10 cellular contexts compared by ENCODE assay signal in genomic region chr2:144501118-144501517, GRCh38. TPM values are rescaled to one million over a fixed set of nuclear protein-coding genes. Genes with fewer than 3 reads are reported as not detected.
DNase-seq lines count a peak whose midpoint lies in the region; ATAC-seq and TF ChIP-seq lines count a peak whose summit lies in the region.
"Had no signal": no experiment of that assay in that cellular context is flagged by ENCODE, and none has a peak within 500 bp of the region (broad histone marks: within the 10 kb centered on the region; RNA-seq: fewer than 3 reads in every experiment).

No MANE protein-coding gene starts in this region.

- in situ Hi-C loops in IMR-90 (cut with MboI; ENCODE audit: low sequenced_read_pairs) = loop anchor here (25.0 kb wide), 2 partner anchors 989 to 1811 kb away; no protein-coding TSS in a partner anchor
- in situ Hi-C loops in astrocyte of the spinal cord (cut with HindIII; ENCODE audit: low sequenced_read_pairs) = no loop called here

- H3K27ac ChIP-seq in IMR-90 (ENCODE audit: insufficient read depth, low read length) (no peak overlapping the region), temporal lobe (ENCODE audit: low read depth, low read length) (peak overlapping the region; percentile 57)

- H3K18ac ChIP-seq in IMR-90 (ENCODE audit: low read depth, low read length) = no peak overlapping the region

- no peak overlapping the region for H3K14ac ChIP-seq in IMR-90 (replicated peaks; ENCODE audit: low read depth, low read length)

- no peaks in the 10 kb centered on the region for H3K9me3 ChIP-seq in IMR-90 (ENCODE audit: control insufficient read depth, insufficient read depth, low read length)

- H3K23ac ChIP-seq in IMR-90 (ENCODE audit: low read depth, low read length) = no peak overlapping the region

- no peaks in the 10 kb centered on the region for H3K27me3 ChIP-seq in IMR-90 (ENCODE audit: control insufficient read depth, insufficient read depth, low read length)

- TF ChIP-seq POLR2A in IMR-90 (IDR thresholded peaks at IDR 0.05; ENCODE audit: low read depth, low read length) = no peak

- peaks cover 40 to 73% of the 10 kb centered on the region in 2 experiments for H3K79me1 ChIP-seq in IMR-90 (ENCODE audit: low read depth in 1 of 2, low read length in 2 of 2)

- H2AK9ac ChIP-seq in IMR-90 (replicated peaks; ENCODE audit: low read depth, low read length, poor library complexity) = no peak overlapping the region

- DNase-seq in IMR-90 (peak; percentile 67), astrocyte of the spinal cord (ENCODE audit: low read depth, low spot score) (peak; percentile 53), kidney tubule cell (ENCODE audit: low spot score) (peak; percentile 54), COR-L47 (lab: John Stamatoyannopoulos, UW) (no peak)
- DNase-seq: activated CD4-positive, CD25-positive, alpha-beta regulatory T cell treated with anti-CD3 and anti-CD28 coated beads, Interleukin-2, amount 50 U/mL, for 72 hours; CD8-positive, alpha-beta T cell; cortex of kidney had no signal

- no peak overlapping the region for H2BK15ac ChIP-seq in IMR-90 (ENCODE audit: low read depth, low read length)

- TF ChIP-seq CTCF in IMR-90 (conservative IDR thresholded peaks at IDR 0.05; ENCODE audit: low read depth, low read length) = no peak
- TF ChIP-seq CTCF in astrocyte of the spinal cord (IDR thresholded peaks at IDR 0.05; ENCODE audit: low read depth, low read length) = no peak

- H2AFZ ChIP-seq in IMR-90 (replicated peaks; ENCODE audit: low read length, poor library complexity) = no peak overlapping the region

- dilution Hi-C loops in IMR-90 (cut with HindIII; ENCODE audit: low sequenced_read_pairs, unreplicated experiment) = no loop called here

- H3K4me1 ChIP-seq in IMR-90 (ENCODE audit: control insufficient read depth, insufficient read depth, low read length) = peaks cover 17% of the 10 kb centered on the region

- intact Hi-C loops in IMR-90 (cut with micrococcal nuclease) = no loop called here

- no TSS peak for BruUV-seq in IMR-90 (replicated peaks; lab: Mats Ljungman, UMichigan)

- no peak overlapping the region for H3K56ac ChIP-seq in IMR-90 (ENCODE audit: extremely low read depth, insufficient read depth, low read length)

- H3K9ac ChIP-seq in IMR-90 (ENCODE audit: low read depth, low read length) = no peak overlapping the region

- no peak overlapping the region for H2AK5ac ChIP-seq in IMR-90 (ENCODE audit: low read depth, low read length)

- no peak overlapping the region for H2BK120ac ChIP-seq in IMR-90 (ENCODE audit: low read depth, low read length)

- H3K4ac ChIP-seq in IMR-90 (ENCODE audit: low read depth, low read length) = no peak overlapping the region

- H4K91ac ChIP-seq in IMR-90 (ENCODE audit: insufficient read depth, low read depth, low read length) = no peak overlapping the region

- H3K4me2 ChIP-seq in IMR-90 (ENCODE audit: low read depth, low read length) = no peak overlapping the region

- H4K5ac ChIP-seq in IMR-90 (ENCODE audit: low read depth, low read length) = no peak overlapping the region

- POLR2A ChIA-PET in IMR-90 (lab: Charles Lee; ENCODE audit: unreplicated experiment) = no interaction called here

- CTCF ChIA-PET in IMR-90 (lab: Yijun Ruan, JAX) = no interaction called here

- no peak overlapping the region for H4K8ac ChIP-seq in IMR-90 (ENCODE audit: low read depth in 2 of 2, low read length in 2 of 2)

- peaks cover 14% of the 10 kb centered on the region for H3K36me3 ChIP-seq in IMR-90 (ENCODE audit: control insufficient read depth, insufficient read depth, low read length)

- ATAC-seq in IMR-90 (ENCODE audit: low read depth) (peak; percentile 54; the same call in 1 of the 2 replicates), HG02973 (IDR thresholded peaks at IDR 0.05; ENCODE audit: unreplicated experiment) (no peak), GM18870 (IDR thresholded peaks at IDR 0.05; ENCODE audit: unreplicated experiment) (no peak)
- ATAC-seq: CD8-positive, alpha-beta T cell had no signal

- TF ChIP-seq RAD21 in IMR-90 (IDR thresholded peaks at IDR 0.05; ENCODE audit: low read length) = no peak

- H2BK20ac ChIP-seq in IMR-90 (ENCODE audit: low read depth, low read length) = no peak overlapping the region

- H3K4me3 ChIP-seq in IMR-90 (ENCODE audit: insufficient read depth, low read depth, low read length) = no peak overlapping the region
- H3K4me3 ChIP-seq in astrocyte of the spinal cord (ENCODE audit: low read depth, low read length) = no peak overlapping the region

- peaks cover 10% of the 10 kb centered on the region for H3K9me1 ChIP-seq in IMR-90 (ENCODE audit: insufficient read depth, low read length)

- no CpG with 5 or more reads among the region's 3 CpGs for WGBS in IMR-90 (ENCODE audit: extremely low coverage in 2 of 2, insufficient read length in 1 of 2), 2 experiments

- H4K20me1 ChIP-seq in IMR-90 (ENCODE audit: insufficient read depth, low read length) = peaks cover 26% of the 10 kb centered on the region; the same call in 1 of the 2 replicates

- no peak overlapping the region for H2BK5ac ChIP-seq in IMR-90 (ENCODE audit: low read depth, low read length, poor library complexity, severe bottlenecking)

TF ChIP-seq in IMR-90, 13 proteins besides CTCF, POLR2A, EP300 and RAD21:
- 0 out of 2 replicates have a peak, but pooled peaks have one; percentile 4 for TF ChIP-seq FOS (IDR thresholded peaks at IDR 0.05; ENCODE audit: low read depth, low read length)
- no peak for TF ChIP-seq RFX5 (IDR thresholded peaks at IDR 0.05; ENCODE audit: low read depth, low read length)
- TF ChIP-seq CEBPB (IDR thresholded peaks at IDR 0.05; ENCODE audit: low read depth, low read length) = no peak
- peak; percentile 40; the same call in 1 of the 2 replicates for TF ChIP-seq MAFK (IDR thresholded peaks at IDR 0.05; ENCODE audit: low read depth, low read length)
- TF ChIP-seq RCOR1 (IDR thresholded peaks at IDR 0.05; ENCODE audit: insufficient replicate concordance, low read length) = no peak
- TF ChIP-seq MXI1 (IDR thresholded peaks at IDR 0.05; ENCODE audit: borderline replicate concordance, low read depth, low read length) = no peak
- TF ChIP-seq CHD1 (IDR thresholded peaks at IDR 0.05; ENCODE audit: low read depth, low read length) = no peak

RNA-seq across cellular contexts. Expression of gene ZEB2, which starts 18.8 kb away (rescaled TPM):
- total RNA-seq in IMR-90 (2012; rRNA removed) (50.9 and 52.5 TPM in 2 replicates), temporal lobe (283 TPM)
- 22.4 and 23.8 TPM in 2 replicates for polyA plus RNA-seq in IMR-90 (2012; rRNA removed)
- 9.9 and 12.5 TPM in 2 replicates for polyA plus RNA-seq in IMR-90 (2012; cell fraction: cytosol; rRNA removed)
- polyA plus RNA-seq in IMR-90 (2012; cell fraction: nucleus; rRNA removed; ENCODE audit: low replicate concordance) = 12.0 and 32.4 TPM in 2 replicates
